14 cellular contexts compared by ENCODE assay signal in genomic region chr19:6223461-6224307, GRCh38. TPM values are rescaled to one million over a fixed set of nuclear protein-coding genes. Genes with fewer than 3 reads are reported as not detected.
DNase-seq lines count a peak whose midpoint lies in the region; ATAC-seq, FAIRE-seq and TF ChIP-seq lines count a peak whose summit lies in the region.
"Had no signal": no experiment of that assay in that cellular context is flagged by ENCODE, and none has a peak within 500 bp of the region (broad histone marks: within the 10 kb centered on the region; RNA-seq: fewer than 3 reads in every experiment).

No MANE protein-coding gene starts in this region.

- H3K36me3 Mint-ChIP-seq in nephron progenitor cell (ENCODE audit: low read depth) = peaks cover 15% of the 10 kb centered on the region
- H3K36me3 Mint-ChIP-seq: type B pancreatic cell had no signal

- H3K14ac ChIP-seq in H1 (ENCODE audit: insufficient read length) (no peak overlapping the region), trophoblast cell (ENCODE audit: low read length) (no peak overlapping the region)

- H2BK12ac ChIP-seq in H1 (ENCODE audit: low read depth, low read length) (no peak overlapping the region), trophoblast cell (ENCODE audit: low read length) (no peak overlapping the region)

- H3K23ac ChIP-seq in H1 (ENCODE audit: insufficient read length) (no peak overlapping the region), trophoblast cell (ENCODE audit: low read length) (no peak overlapping the region)

- H3K9ac ChIP-seq in HepG2 (ENCODE audit: insufficient read depth, low read depth, low read length) = no peak overlapping the region
- H3K9ac ChIP-seq in H1 (replicated peaks in 1 of 4; ENCODE audit: extremely low read depth in 1 of 4, low read depth in 3 of 4, low read length in 3 of 4) = no peak overlapping the region
- no peak overlapping the region for H3K9ac ChIP-seq in trophoblast cell (ENCODE audit: low read length)

- TF ChIP-seq EP300 in HepG2 (IDR thresholded peaks at IDR 0.05; ENCODE audit: low read depth in 2 of 2, low read length in 2 of 2) (no peak), HepG2 (CRISPR knock-in tag; IDR thresholded peaks at IDR 0.05; ENCODE audit: borderline replicate concordance) (no peak), H1 (IDR thresholded peaks at IDR 0.05; ENCODE audit: borderline replicate concordance in 1 of 2, low read depth in 2 of 2, low read length in 2 of 2) (no peak)

- H3K9me3 Mint-ChIP-seq in nephron progenitor cell = no peaks in the 10 kb centered on the region
- H3K9me3 Mint-ChIP-seq: activated CD8-positive, alpha-beta T cell treated with anti-CD3 and anti-CD28 coated beads for 36 hours; IgD-negative memory B cell; type B pancreatic cell had no signal

- peak in 2 of 3 donors; percentile 23 to 46 for DNase-seq in right lobe of liver
- DNase-seq in HepG2 (ENCODE audit: low spot score) = no peak
- no peak for DNase-seq in H1 (ENCODE audit: low read depth in 1 of 2, low spot score in 2 of 2)
- no peak for DNase-seq in nephron progenitor cell
- DNase-seq in kidney tubule cell (ENCODE audit: low spot score) = no peak
- DNase-seq in HAP-1 (ENCODE audit: low spot score in 2 of 2) = no peak
- no peak for DNase-seq in middle frontal gyrus (ENCODE audit: extremely low spot score, low spot score)
- no peak for DNase-seq in trophoblast cell
- DNase-seq: activated CD8-positive, alpha-beta T cell treated with anti-CD3 and anti-CD28 coated beads for 36 hours; activated effector memory CD4-positive, alpha-beta T cell treated with Interleukin-2 at 50 U/mL for 16 hours had no signal

- WGBS in right lobe of liver (ENCODE audit: insufficient coverage, low coverage, low lambda C conversion rate, missing lambda C conversion rate) = no CpG with 5 or more reads among the region's 18 CpGs
- WGBS in HepG2 (ENCODE audit: low lambda C conversion rate) = 96% methylated on average over 9 of the region's 18 CpGs
- 91% methylated on average over 18 of the region's 18 CpGs; no CpG with 5 or more reads in 1 of the 2 experiments for WGBS in H1 (ENCODE audit: extremely low coverage in 1 of 2, insufficient coverage in 1 of 2, insufficient read length in 1 of 2, insufficient replicate concordance in 2 of 2, low coverage in 1 of 2, low lambda C conversion rate in 2 of 2, missing lambda C conversion rate in 1 of 2), 2 experiments
- no CpG with 5 or more reads among the region's 18 CpGs for WGBS in trophoblast cell (ENCODE audit: extremely low coverage, insufficient coverage, insufficient read length)

- FAIRE-seq in HepG2 (lab: Jason Lieb, UNC) = no peak
- no peak for FAIRE-seq in H1 (lab: Jason Lieb, UNC)
- FAIRE-seq: endometrium had no signal

- H3K4me3 Mint-ChIP-seq in nephron progenitor cell = no peak overlapping the region
- H3K4me3 Mint-ChIP-seq: activated CD8-positive, alpha-beta T cell treated with anti-CD3 and anti-CD28 coated beads for 36 hours; IgD-negative memory B cell; type B pancreatic cell had no signal

- no peaks in the 10 kb centered on the region for H3K27me3 Mint-ChIP-seq in nephron progenitor cell (ENCODE audit: low read depth, poor library complexity)
- H3K27me3 Mint-ChIP-seq: activated CD8-positive, alpha-beta T cell treated with anti-CD3 and anti-CD28 coated beads for 36 hours; IgD-negative memory B cell; type B pancreatic cell had no signal

- no peak overlapping the region for H3K56ac ChIP-seq in H1 (replicated peaks; ENCODE audit: insufficient read length, low read depth, low read length)

- H2AK5ac ChIP-seq in H1 (ENCODE audit: low read depth, low read length) (no peak overlapping the region), trophoblast cell (ENCODE audit: low read length) (no peak overlapping the region)

- H3K27ac Mint-ChIP-seq in nephron progenitor cell = peak overlapping the region; percentile 83
- H3K27ac Mint-ChIP-seq: activated CD8-positive, alpha-beta T cell treated with anti-CD3 and anti-CD28 coated beads for 36 hours; IgD-negative memory B cell; type B pancreatic cell had no signal

- no peak overlapping the region for H2BK20ac ChIP-seq in H1 (ENCODE audit: low read length)

- H3K4me3 ChIP-seq in right lobe of liver (no peak overlapping the region), HepG2 (replicated peaks in 1 of 3; ENCODE audit: insufficient read depth in 1 of 3, low read depth in 2 of 3, low read length in 3 of 3) (no peak overlapping the region), H1 (ENCODE audit: extremely low read depth in 1 of 4, insufficient read depth in 2 of 4, low read depth in 3 of 4, low read length in 4 of 4) (no peak overlapping the region), HAP-1 (no peak overlapping the region), trophoblast cell (ENCODE audit: low read depth, low read length) (no peak overlapping the region)
- H3K4me3 ChIP-seq: heart right ventricle had no signal

- peaks cover 24% of the 10 kb centered on the region for H3K4me1 Mint-ChIP-seq in nephron progenitor cell
- H3K4me1 Mint-ChIP-seq: IgD-negative memory B cell had no signal

- in situ Hi-C loops in HepG2 (cut with HindIII; ENCODE audit: extremely low pct_ligation_motif_present, low pct_unique_long_range_greater_than_20kb) (no loop called here), HAP-1 (cut with MboI; ENCODE audit: low sequenced_read_pairs) (no loop called here)

- H2AFZ ChIP-seq in HepG2 (ENCODE audit: low read length) (no peak overlapping the region), H1 (ENCODE audit: low read length) (no peak overlapping the region), trophoblast cell (ENCODE audit: insufficient read depth, low read length, poor library complexity) (no peak overlapping the region)

- H3K18ac ChIP-seq in H1 (ENCODE audit: extremely low read depth, low read length) = no peak overlapping the region
- H3K18ac ChIP-seq in trophoblast cell (ENCODE audit: low read length) = no peak overlapping the region

- H3K23me2 ChIP-seq in H1 (ENCODE audit: low read depth, low read length) = no peaks in the 10 kb centered on the region

- no peak overlapping the region for H2BK120ac ChIP-seq in H1 (replicated peaks; ENCODE audit: low read depth, low read length)
- H2BK120ac ChIP-seq in trophoblast cell (ENCODE audit: insufficient read depth, low read length, poor library complexity) = no peak overlapping the region

- no peak overlapping the region for H3K4ac ChIP-seq in H1 (replicated peaks; ENCODE audit: insufficient read length, low read depth, low read length)
- H3K4ac ChIP-seq in trophoblast cell (ENCODE audit: low read depth, low read length) = no peak overlapping the region

- H3K27me3 ChIP-seq in right lobe of liver = no peaks in the 10 kb centered on the region
- no peaks in the 10 kb centered on the region for H3K27me3 ChIP-seq in HepG2 (ENCODE audit: control insufficient read depth in 1 of 2, insufficient read depth in 2 of 2, low read length in 2 of 2)
- H3K27me3 ChIP-seq in H1 (replicated peaks in 1 of 4; ENCODE audit: control insufficient read depth in 3 of 4, extremely low read depth in 1 of 4, insufficient read depth in 3 of 4, low read length in 3 of 4) = no peaks in the 10 kb centered on the region; a peak in 1 of 7 replicates
- no peaks in the 10 kb centered on the region for H3K27me3 ChIP-seq in HAP-1 (ENCODE audit: low read depth)
- H3K27me3 ChIP-seq in trophoblast cell (ENCODE audit: insufficient read depth, low read length) = no peaks in the 10 kb centered on the region
- H3K27me3 ChIP-seq: heart right ventricle had no signal

- TF ChIP-seq CTCF in right lobe of liver (IDR thresholded peaks at IDR 0.05) (no peak), HepG2 (CRISPR knock-in tag; IDR thresholded peaks at IDR 0.05) (no peak), H1 (IDR thresholded peaks at IDR 0.05; ENCODE audit: control extremely low read depth in 1 of 3, insufficient read depth in 1 of 3, low read depth in 1 of 3, low read length in 3 of 3) (no peak), nephron progenitor cell (IDR thresholded peaks at IDR 0.05) (no peak)

- TF ChIP-seq RAD21 in HepG2 (CRISPR knock-in tag; IDR thresholded peaks at IDR 0.05) (no peak), H1 (IDR thresholded peaks at IDR 0.05 in 1 of 2, conservative IDR thresholded peaks at IDR 0.05 in 1 of 2; ENCODE audit: low read depth in 2 of 2, low read length in 2 of 2) (no peak)

- H3K4me1 ChIP-seq in right lobe of liver = peaks cover 0 to 13% (median 4%) of the 10 kb centered on the region in 4 donors
- no peaks in the 10 kb centered on the region for H3K4me1 ChIP-seq in HepG2 (ENCODE audit: insufficient read depth, low read length)
- no peaks in the 10 kb centered on the region; a peak in 1 of 7 replicates for H3K4me1 ChIP-seq in H1 (replicated peaks in 1 of 4; ENCODE audit: control insufficient read depth in 3 of 4, insufficient read depth in 4 of 4, low read length in 3 of 4)
- no peaks in the 10 kb centered on the region for H3K4me1 ChIP-seq in HAP-1
- peaks cover 1 to 3% of the 10 kb centered on the region in 2 experiments for H3K4me1 ChIP-seq in trophoblast cell (ENCODE audit: control insufficient read depth in 1 of 2, insufficient read depth in 2 of 2, low read length in 2 of 2)

- peak overlapping the region; percentile 57; the same call in 1 of the 2 replicates for H4K8ac ChIP-seq in H1 (ENCODE audit: extremely low read depth, insufficient read depth, low read length)
- no peak overlapping the region for H4K8ac ChIP-seq in trophoblast cell (ENCODE audit: low read depth, low read length)

- no peak overlapping the region for H3K27ac ChIP-seq in right lobe of liver
- no peak overlapping the region for H3K27ac ChIP-seq in HepG2 (ENCODE audit: extremely low read length, insufficient read depth, low read length)
- H3K27ac ChIP-seq in H1 (ENCODE audit: low read depth, low read length) = no peak overlapping the region
- H3K27ac ChIP-seq in trophoblast cell (ENCODE audit: low read depth, low read length) = no peak overlapping the region

- POLR2A ChIA-PET in HepG2 (lab: Yijun Ruan, JAX) = no interaction called here
- POLR2A ChIA-PET in H1 (lab: Charles Lee; ENCODE audit: partially characterized antibody) = interaction anchor here (1.3 kb wide), 1 partner anchor 11 kb away, joined by 3 read pairs; no protein-coding TSS in a partner anchor

- no peak overlapping the region for H4K91ac ChIP-seq in H1 (replicated peaks; ENCODE audit: insufficient read length, low read length)
- H4K91ac ChIP-seq in trophoblast cell (ENCODE audit: low read depth, low read length) = no peak overlapping the region

- no peak overlapping the region for H2BK15ac ChIP-seq in H1 (ENCODE audit: low read length)

- no peaks in the 10 kb centered on the region for H4K20me1 ChIP-seq in HepG2 (ENCODE audit: insufficient read depth, low read length)
- peaks cover 11 to 26% of the 10 kb centered on the region in 2 experiments for H4K20me1 ChIP-seq in H1 (replicated peaks in 1 of 2; ENCODE audit: control insufficient read depth in 1 of 2, insufficient read depth in 2 of 2, low read length in 2 of 2)

- H3K79me1 ChIP-seq in H1 (ENCODE audit: low read depth, low read length) (peaks cover 10% of the 10 kb centered on the region), trophoblast cell (ENCODE audit: low read length) (peaks cover 11% of the 10 kb centered on the region)

- ATAC-seq in right lobe of liver (no peak), HepG2 (no peak)
- ATAC-seq: activated CD8-positive, alpha-beta T cell treated with anti-CD3 and anti-CD28 coated beads for 36 hours had no signal

- CTCF ChIA-PET in HepG2 (lab: Yijun Ruan, JAX; ENCODE audit: low intra/inter-chr PET ratio, low total read pairs) (no interaction called here), H1 (lab: Charles Lee; ENCODE audit: partially characterized antibody) (interaction anchor here (1.0 to 3.0 kb wide), 4 partner anchors 9 to 144 kb away, joined by 3 to 16 read pairs (median 4); no protein-coding TSS in a partner anchor)

- TF ChIP-seq POLR2A in right lobe of liver (IDR thresholded peaks at IDR 0.05) (no peak), HepG2 (IDR thresholded peaks at IDR 0.05; ENCODE audit: insufficient read depth in 1 of 2, low read depth in 2 of 2, low read length in 2 of 2) (no peak), H1 (IDR thresholded peaks at IDR 0.05; ENCODE audit: control extremely low read depth in 1 of 2, low read depth in 2 of 2, low read length in 2 of 2) (no peak)

- H2BK5ac ChIP-seq in H1 (ENCODE audit: low read depth, low read length) (no peak overlapping the region; the same call in 1 of the 2 replicates), trophoblast cell (ENCODE audit: low read depth, low read length, poor library complexity) (no peak overlapping the region)

- peaks cover 0 to 25% (median 18%) of the 10 kb centered on the region in 4 donors for H3K36me3 ChIP-seq in right lobe of liver
- peaks cover 23 to 47% of the 10 kb centered on the region in 2 experiments for H3K36me3 ChIP-seq in HepG2 (replicated peaks in 1 of 2; ENCODE audit: control insufficient read depth in 1 of 2, insufficient read depth in 2 of 2, low read length in 2 of 2)
- H3K36me3 ChIP-seq in H1 (ENCODE audit: control insufficient read depth in 2 of 4, insufficient read depth in 4 of 4, low read length in 3 of 4) = peaks cover 10 to 23% (median 12%) of the 10 kb centered on the region in 4 experiments; a peak in 5 of 8 replicates
- H3K36me3 ChIP-seq in HAP-1 (replicated peaks) = peaks cover 26% of the 10 kb centered on the region
- H3K36me3 ChIP-seq in trophoblast cell (ENCODE audit: control insufficient read depth in 1 of 2, insufficient read depth in 2 of 2, low read length in 2 of 2) = peaks cover 73 to 78% of the 10 kb centered on the region in 2 experiments

- no peaks in the 10 kb centered on the region for H3K9me3 ChIP-seq in right lobe of liver
- no peaks in the 10 kb centered on the region for H3K9me3 ChIP-seq in HepG2 (ENCODE audit: low read length)
- no peaks in the 10 kb centered on the region for H3K9me3 ChIP-seq in H1 (ENCODE audit: insufficient read depth in 2 of 2, low read depth in 1 of 2, low read length in 1 of 2)
- no peaks in the 10 kb centered on the region for H3K9me3 ChIP-seq in HAP-1
- no peaks in the 10 kb centered on the region for H3K9me3 ChIP-seq in trophoblast cell (ENCODE audit: insufficient read depth, low read depth, low read length)
- H3K9me3 ChIP-seq: heart right ventricle had no signal

- intact Hi-C loops in right lobe of liver (cut with DNase I) (loop anchor here in 1 of 2 donors (5.0 kb wide), 1 partner anchor 74 kb away; no protein-coding TSS in a partner anchor), HepG2 (cut with micrococcal nuclease; ENCODE audit: unreplicated experiment) (no loop called here)

- no TSS peak for BruUV-seq in HepG2 (replicated peaks; lab: Mats Ljungman, UMichigan)

- no peak overlapping the region for H4K5ac ChIP-seq in H1 (ENCODE audit: insufficient read length, low read depth, low read length)

- no peak overlapping the region for H4K12ac ChIP-seq in trophoblast cell (ENCODE audit: low read depth, low read length)

- H3K79me2 ChIP-seq in HepG2 (ENCODE audit: insufficient read depth, low read length) = no peaks in the 10 kb centered on the region
- H3K79me2 ChIP-seq in H1 (ENCODE audit: control insufficient read depth in 1 of 2, insufficient read depth in 2 of 2, low read length in 2 of 2) = peaks cover 0 to 6% of the 10 kb centered on the region in 2 experiments; a peak in 1 of 4 replicates
- peaks cover 2% of the 10 kb centered on the region for H3K79me2 ChIP-seq in trophoblast cell (ENCODE audit: control insufficient read depth, insufficient read depth, low read length, poor library complexity)

- H3K4me2 ChIP-seq in HepG2 (ENCODE audit: low read depth, low read length) = no peak overlapping the region
- H3K4me2 ChIP-seq in H1 (ENCODE audit: insufficient read depth in 1 of 2, low read depth in 2 of 2, low read length in 2 of 2) = no peak overlapping the region
- no peak overlapping the region for H3K4me2 ChIP-seq in trophoblast cell (ENCODE audit: low read length)

RNA-seq across cellular contexts. Expression of gene MLLT1, which starts 56.1 kb away (rescaled TPM):
- total RNA-seq in right lobe of liver (10 to 100 TPM; 11.3 to 24.3 (median 15.3) TPM), HepG2 (2016; rRNA removed; fragmentation: Illumina TruSeq; extraction: Trizol) (11.6 and 12.2 TPM in 2 replicates)
- total RNA-seq in HepG2 (2016; cell fraction: cytosol; rRNA removed; fragmentation: Illumina TruSeq; extraction: Trizol; ENCODE audit: low read depth) = 8.6 and 9.6 TPM in 2 replicates
- total RNA-seq in HepG2 (2016; cell fraction: insoluble cytoplasmic fraction; rRNA removed; fragmentation: Illumina TruSeq; extraction: Trizol) = 9.5 and 12.5 TPM in 2 replicates
- total RNA-seq in HepG2 (2016; cell fraction: membrane; rRNA removed; fragmentation: Illumina TruSeq; extraction: Trizol) = 12.7 and 15.3 TPM in 2 replicates
- 8.8 and 10.0 TPM in 2 replicates for total RNA-seq in HepG2 (2016; cell fraction: nucleus; rRNA removed; fragmentation: Illumina TruSeq; extraction: Trizol)
- polyA plus RNA-seq in HepG2 (2011; rRNA removed) (11.7 and 12.7 TPM in 2 replicates), H1 (2011; rRNA removed) (18.8 and 27.7 TPM in 2 replicates)
- 7.4 and 11.8 TPM in 2 replicates for polyA plus RNA-seq in HepG2 (2011; cell fraction: cytosol; rRNA removed)
- polyA plus RNA-seq in HepG2 (2011; cell fraction: nucleus; rRNA removed) = 27.2 and 40.6 TPM in 2 replicates
- polyA plus RNA-seq in HepG2 (2012) = 11.3 and 13.5 TPM in 2 replicates
- polyA plus RNA-seq in HepG2 (2016; cell fraction: cytosol; fragmentation: Illumina TruSeq; extraction: Trizol; ENCODE audit: low read depth) = 4.7 and 6.0 TPM in 2 replicates
- polyA plus RNA-seq in HepG2 (2016; cell fraction: insoluble cytoplasmic fraction; fragmentation: Illumina TruSeq; extraction: Trizol; ENCODE audit: low read depth) = 21.6 and 27.3 TPM in 2 replicates
- polyA plus RNA-seq in HepG2 (2016; cell fraction: membrane; fragmentation: Illumina TruSeq; extraction: Trizol; ENCODE audit: low read depth) = 15.1 and 15.5 TPM in 2 replicates
- polyA plus RNA-seq in HepG2 (2016; cell fraction: nucleus; fragmentation: Illumina TruSeq; extraction: Trizol; ENCODE audit: insufficient read depth, low read depth) = 29.9 and 38.7 TPM in 2 replicates
- polyA minus RNA-seq in HepG2 (2011; rRNA and poly(A)+ RNA removed; ENCODE audit: low replicate concordance) = 22.8 and 26.1 TPM in 2 replicates
- 20.7 and 22.7 TPM in 2 replicates for polyA minus RNA-seq in HepG2 (2011; cell fraction: cytosol; rRNA and poly(A)+ RNA removed)
- polyA minus RNA-seq in HepG2 (2011; cell fraction: nucleus; rRNA and poly(A)+ RNA removed) = 5.4 and 5.6 TPM in 2 replicates
- 42.4 and 45.1 TPM in 2 replicates for total RNA-seq in H1 (2021; fragmentation: NEBNext Ultra II Directional; extraction: Animal tissue kit (Norgen Biotek cat#: 25700))
- polyA plus RNA-seq in H1 (2011; cell fraction: cytosol; rRNA removed) = 19.7 TPM
- 74.8 TPM for polyA plus RNA-seq in H1 (2011; cell fraction: nucleus; rRNA removed)
- 24.7 to 35.8 TPM (median 32.5 TPM) in 4 replicates for polyA plus RNA-seq in H1 (2012, experiment 1 of 2)
- polyA plus RNA-seq in H1 (2012, experiment 2 of 2) = 17.2 TPM
- polyA plus RNA-seq in H1 (2013, experiment 1 of 2) = 22.0 TPM
- 21.5 TPM for polyA plus RNA-seq in H1 (2013, experiment 2 of 2)
- polyA minus RNA-seq in H1 (2011; rRNA and poly(A)+ RNA removed) = 7.1 and 12.4 TPM in 2 replicates
- polyA minus RNA-seq in H1 (2011; cell fraction: cytosol; rRNA and poly(A)+ RNA removed) = 42.9 TPM
- 13.2 TPM for polyA minus RNA-seq in H1 (2011; cell fraction: nucleus; rRNA and poly(A)+ RNA removed)
- 225 and 236 TPM in 2 replicates for polyA plus RNA-seq in trophoblast cell (2013)

Comparison
In these comparisons a context has a peak if more than half of its experiments do, and no peak if none do; other contexts are left out.
1. DNase-seq: peak in right lobe of liver (2 of 3); none in HepG2 (single experiment), H1 (0 of 2), nephron progenitor cell (single experiment), kidney tubule cell (single experiment), HAP-1 (0 of 2), middle frontal gyrus (single experiment) and trophoblast cell (0 of 2).